ENCODE assay signal across 13 cellular contexts in the genomic region with DNA sequence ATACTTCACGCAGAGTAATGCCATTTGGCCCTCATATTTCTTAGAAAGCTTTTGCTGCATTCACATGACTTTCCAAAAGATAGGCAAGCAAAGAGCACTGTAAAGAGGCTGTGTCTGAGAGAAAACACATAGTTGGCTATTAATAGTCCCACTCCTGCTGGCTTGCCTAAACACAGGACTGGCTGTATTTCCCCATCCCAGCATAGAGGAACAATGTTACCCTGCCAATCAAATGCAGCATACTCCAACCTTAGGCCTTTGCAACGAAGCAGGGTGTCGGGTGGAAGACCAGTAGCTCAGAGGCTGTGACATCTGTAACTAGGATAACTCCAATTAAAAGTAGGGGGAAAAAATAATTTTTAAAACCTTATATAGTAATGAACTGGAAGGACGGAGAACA.
A peak's percentile ranks its signal among the peaks of the same experiment; 100 is the strongest.
DNase-seq lines count a peak whose midpoint lies in the region; ATAC-seq and TF ChIP-seq lines count a peak whose summit lies in the region.
"Had no signal": no experiment of that assay in that cellular context is flagged by ENCODE, and none has a peak within 500 bp of the region (broad histone marks: within the 10 kb centered on the region; RNA-seq: fewer than 3 reads in every experiment).

No MANE protein-coding gene starts in this region.

- no peak for TF ChIP-seq POLR2A in gastroesophageal sphincter (IDR thresholded peaks at IDR 0.05)

- WGBS in gastroesophageal sphincter (ENCODE audit: low coverage in 1 of 2), 2 donors: 13 to 31% methylated on average over 4 of the region's 4 CpGs

- no peaks in the 10 kb centered on the region for H3K9me3 ChIP-seq in gastroesophageal sphincter
- no peaks in the 10 kb centered on the region for H3K9me3 ChIP-seq in neuron (ENCODE audit: low read length)
- H3K9me3 ChIP-seq: body of pancreas had no signal

- H2AFZ ChIP-seq in neuron (ENCODE audit: low read depth, low read length): peak overlapping the region; percentile 8

- TF ChIP-seq CTCF in gastroesophageal sphincter (IDR thresholded peaks at IDR 0.05) (no peak), GM13976 (IDR thresholded peaks at IDR 0.05; ENCODE audit: borderline replicate concordance, control extremely low read depth, extremely low read depth, insufficient read depth, missing control alignments) (no peak)

- in situ Hi-C loops in GM13976 (cut with MboI; ENCODE audit: low sequenced_read_pairs, unreplicated experiment): no loop called here

- TF ChIP-seq EP300 in gastroesophageal sphincter (IDR thresholded peaks at IDR 0.05): no peak

- no peak overlapping the region for H3K4me3 ChIP-seq in gastroesophageal sphincter
- no peak overlapping the region for H3K4me3 ChIP-seq in neuron (ENCODE audit: low read length)
- H3K4me3 ChIP-seq: body of pancreas, skin epidermis had no signal

- ATAC-seq in gastroesophageal sphincter (peak; percentile 91), HG03097 (IDR thresholded peaks at IDR 0.05; ENCODE audit: low FRiP score, unreplicated experiment) (no peak)
- ATAC-seq: activated T-cell treated with anti-CD3 and anti-CD28 coated beads, Interleukin-2, amount 50 U/mL, for 4 hours; body of pancreas; left lobe of liver had no signal

- H3K36me3 ChIP-seq in gastroesophageal sphincter: no peaks in the 10 kb centered on the region
- H3K36me3 ChIP-seq in neuron (ENCODE audit: insufficient read depth, low read length): no peaks in the 10 kb centered on the region

- no peaks in the 10 kb centered on the region for H3K27me3 ChIP-seq in gastroesophageal sphincter
- H3K27me3 ChIP-seq in neuron (ENCODE audit: insufficient read depth, low read length): no peaks in the 10 kb centered on the region
- H3K27me3 ChIP-seq: body of pancreas had no signal

- peak overlapping the region; percentile 51 to 75 (median 56) for H3K27ac ChIP-seq in gastroesophageal sphincter
- H3K27ac ChIP-seq: skin epidermis had no signal

- DNase-seq in COLO829 (ENCODE audit: low spot score) (peak; percentile 68), RPMI7951 (ENCODE audit: low read depth) (peak; percentile 39), SIG-M5 (lab: John Stamatoyannopoulos, UW) (no peak), GM13976 (ENCODE audit: low spot score) (no peak)
- DNase-seq in stimulated activated CD8-positive, alpha-beta memory T cell treated with anti-CD3 and anti-CD28 coated beads, Interleukin-4, amount 100 ng/mL, for 48 hours: no peak
- DNase-seq: activated T-cell treated with anti-CD3 and anti-CD28 coated beads, Interleukin-2, amount 50 U/mL, for 4 hours; NCI-H226 had no signal

- peaks cover 3 to 69% (median 20%) of the 10 kb centered on the region in 3 donors for H3K4me1 ChIP-seq in gastroesophageal sphincter
- H3K4me1 ChIP-seq in neuron (ENCODE audit: insufficient read depth, low read length): peaks cover 19% of the 10 kb centered on the region

Comparison
In these comparisons a context has a peak if more than half of its experiments do, and no peak if none do; other contexts are left out.
1. DNase-seq: peak in COLO829 (single experiment) and RPMI7951 (single experiment); none in stimulated activated CD8-positive, alpha-beta memory T cell treated with anti-CD3 and anti-CD28 coated beads, Interleukin-4, amount 100 ng/mL, for 48 hours (single experiment), SIG-M5 (single experiment) and GM13976 (single experiment).